ENCODE assay signal across 20 cellular contexts in genomic region chr14:80110721-80111120, GRCh38.
"Had no signal": no experiment of that assay in that cellular context is flagged by ENCODE, and none has a peak within 500 bp of the region (broad histone marks: within the 10 kb centered on the region; RNA-seq: fewer than 3 reads in every experiment).

No MANE protein-coding gene starts in this region.

- DNase-seq: IMR-90; Karpas-422; KG1; MM.1S; NCI-H1105 treated with DMSO at 0.1 percent for 48 hours; NCI-H1417 treated with DMSO at 0.1 percent for 48 hours; NCI-H187; NCI-H2029; NCI-H2081 treated with DMSO at 0.1 percent for 48 hours; NCI-H2227 treated with DMSO at 0.1 percent for 48 hours; NCI-H524; NCI-H526 treated with DMSO at 0.1 percent for 48 hours; NCI-H748 treated with DMSO at 0.1 percent for 48 hours; NK-92 treated with Interleukin-12 subunit alpha and Interleukin-12 subunit beta, amount 100 ng/mL, for 24 hours; PC-3; SHP77; SK-N-SH; SW 1271; T-helper 1 cell had no signal

- H3K9me3 ChIP-seq: SK-N-SH had no signal

- H3K4me2 ChIP-seq: SK-N-SH had no signal

- H3K27ac ChIP-seq: RWPE1 had no signal

- H3K9ac ChIP-seq: SK-N-SH had no signal
